1 cellular context compared by ENCODE assay signal in the genomic region with DNA sequence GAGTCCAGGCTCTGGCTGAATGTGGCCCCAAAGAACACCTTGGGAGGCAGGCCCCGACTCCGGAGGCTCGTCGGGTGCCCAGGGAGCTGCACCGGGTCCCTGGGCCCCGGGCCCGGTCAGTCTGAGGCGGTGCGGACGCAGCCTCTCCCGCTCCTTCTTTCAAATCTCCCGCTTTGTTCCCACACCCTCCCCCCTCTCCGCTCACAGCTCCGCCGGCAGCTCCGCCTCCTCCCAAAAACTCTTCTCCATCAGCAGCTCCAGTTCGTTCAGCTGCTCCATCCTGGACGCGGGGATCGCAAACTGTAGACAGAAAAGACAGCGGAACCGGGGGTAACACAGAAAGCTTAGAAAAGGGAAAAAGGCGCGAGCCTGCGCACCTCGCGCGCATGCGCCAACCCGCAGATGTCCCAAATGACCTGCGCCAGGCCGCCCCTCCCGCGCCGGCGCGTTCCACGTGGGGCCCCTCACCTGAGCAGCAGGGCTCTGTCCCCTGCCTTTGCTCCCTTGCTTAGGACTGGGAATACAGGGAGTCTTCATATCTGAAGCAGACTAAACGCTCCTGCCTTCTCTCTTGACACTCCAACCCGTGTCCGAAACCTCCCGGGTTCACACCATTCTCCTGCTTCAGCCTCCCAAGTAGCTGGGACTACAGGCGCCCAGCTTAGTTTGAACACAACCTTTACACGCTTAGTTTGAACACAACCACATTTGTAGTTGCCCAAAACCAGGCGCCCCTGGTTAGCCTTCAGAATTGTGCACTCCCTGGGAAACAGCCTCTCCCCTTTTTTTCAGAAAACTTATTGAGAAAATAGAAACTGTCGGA.
A peak's percentile ranks its signal among the peaks of the same experiment; 100 is the strongest.
TF ChIP-seq lines count a peak whose summit lies in the region.

A gene with protein sequence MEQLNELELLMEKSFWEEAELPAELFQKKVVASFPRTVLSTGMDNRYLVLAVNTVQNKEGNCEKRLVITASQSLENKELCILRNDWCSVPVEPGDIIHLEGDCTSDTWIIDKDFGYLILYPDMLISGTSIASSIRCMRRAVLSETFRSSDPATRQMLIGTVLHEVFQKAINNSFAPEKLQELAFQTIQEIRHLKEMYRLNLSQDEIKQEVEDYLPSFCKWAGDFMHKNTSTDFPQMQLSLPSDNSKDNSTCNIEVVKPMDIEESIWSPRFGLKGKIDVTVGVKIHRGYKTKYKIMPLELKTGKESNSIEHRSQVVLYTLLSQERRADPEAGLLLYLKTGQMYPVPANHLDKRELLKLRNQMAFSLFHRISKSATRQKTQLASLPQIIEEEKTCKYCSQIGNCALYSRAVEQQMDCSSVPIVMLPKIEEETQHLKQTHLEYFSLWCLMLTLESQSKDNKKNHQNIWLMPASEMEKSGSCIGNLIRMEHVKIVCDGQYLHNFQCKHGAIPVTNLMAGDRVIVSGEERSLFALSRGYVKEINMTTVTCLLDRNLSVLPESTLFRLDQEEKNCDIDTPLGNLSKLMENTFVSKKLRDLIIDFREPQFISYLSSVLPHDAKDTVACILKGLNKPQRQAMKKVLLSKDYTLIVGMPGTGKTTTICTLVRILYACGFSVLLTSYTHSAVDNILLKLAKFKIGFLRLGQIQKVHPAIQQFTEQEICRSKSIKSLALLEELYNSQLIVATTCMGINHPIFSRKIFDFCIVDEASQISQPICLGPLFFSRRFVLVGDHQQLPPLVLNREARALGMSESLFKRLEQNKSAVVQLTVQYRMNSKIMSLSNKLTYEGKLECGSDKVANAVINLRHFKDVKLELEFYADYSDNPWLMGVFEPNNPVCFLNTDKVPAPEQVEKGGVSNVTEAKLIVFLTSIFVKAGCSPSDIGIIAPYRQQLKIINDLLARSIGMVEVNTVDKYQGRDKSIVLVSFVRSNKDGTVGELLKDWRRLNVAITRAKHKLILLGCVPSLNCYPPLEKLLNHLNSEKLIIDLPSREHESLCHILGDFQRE (minus strand): TSS at position 388 of the 823 bp plus-strand sequence. CDS start 109 bp downstream, at position 279.

TF ChIP-seq in GM12878, 131 proteins besides CTCF, POLR2A, EP300 and RAD21 (continued from another document and continues in another):
- peak; percentile 5; the same call in 1 of the 2 replicates for TF ChIP-seq CREM (IDR thresholded peaks at IDR 0.05; ENCODE audit: low read depth)
- no peak for TF ChIP-seq HDAC6 (IDR thresholded peaks at IDR 0.05; ENCODE audit: unreplicated experiment)
- no peak for TF ChIP-seq ZBTB33 (IDR thresholded peaks at IDR 0.05)
- no peak for TF ChIP-seq ATF3 (IDR thresholded peaks at IDR 0.05; ENCODE audit: borderline replicate concordance, extremely low read depth, low read depth, low read length)
- TF ChIP-seq, protein P1, sequence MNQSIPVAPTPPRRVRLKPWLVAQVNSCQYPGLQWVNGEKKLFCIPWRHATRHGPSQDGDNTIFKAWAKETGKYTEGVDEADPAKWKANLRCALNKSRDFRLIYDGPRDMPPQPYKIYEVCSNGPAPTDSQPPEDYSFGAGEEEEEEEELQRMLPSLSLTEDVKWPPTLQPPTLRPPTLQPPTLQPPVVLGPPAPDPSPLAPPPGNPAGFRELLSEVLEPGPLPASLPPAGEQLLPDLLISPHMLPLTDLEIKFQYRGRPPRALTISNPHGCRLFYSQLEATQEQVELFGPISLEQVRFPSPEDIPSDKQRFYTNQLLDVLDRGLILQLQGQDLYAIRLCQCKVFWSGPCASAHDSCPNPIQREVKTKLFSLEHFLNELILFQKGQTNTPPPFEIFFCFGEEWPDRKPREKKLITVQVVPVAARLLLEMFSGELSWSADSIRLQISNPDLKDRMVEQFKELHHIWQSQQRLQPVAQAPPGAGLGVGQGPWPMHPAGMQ (IDR thresholded peaks at IDR 0.05; ENCODE audit: borderline replicate concordance): no peak
- TF ChIP-seq, protein P2, sequence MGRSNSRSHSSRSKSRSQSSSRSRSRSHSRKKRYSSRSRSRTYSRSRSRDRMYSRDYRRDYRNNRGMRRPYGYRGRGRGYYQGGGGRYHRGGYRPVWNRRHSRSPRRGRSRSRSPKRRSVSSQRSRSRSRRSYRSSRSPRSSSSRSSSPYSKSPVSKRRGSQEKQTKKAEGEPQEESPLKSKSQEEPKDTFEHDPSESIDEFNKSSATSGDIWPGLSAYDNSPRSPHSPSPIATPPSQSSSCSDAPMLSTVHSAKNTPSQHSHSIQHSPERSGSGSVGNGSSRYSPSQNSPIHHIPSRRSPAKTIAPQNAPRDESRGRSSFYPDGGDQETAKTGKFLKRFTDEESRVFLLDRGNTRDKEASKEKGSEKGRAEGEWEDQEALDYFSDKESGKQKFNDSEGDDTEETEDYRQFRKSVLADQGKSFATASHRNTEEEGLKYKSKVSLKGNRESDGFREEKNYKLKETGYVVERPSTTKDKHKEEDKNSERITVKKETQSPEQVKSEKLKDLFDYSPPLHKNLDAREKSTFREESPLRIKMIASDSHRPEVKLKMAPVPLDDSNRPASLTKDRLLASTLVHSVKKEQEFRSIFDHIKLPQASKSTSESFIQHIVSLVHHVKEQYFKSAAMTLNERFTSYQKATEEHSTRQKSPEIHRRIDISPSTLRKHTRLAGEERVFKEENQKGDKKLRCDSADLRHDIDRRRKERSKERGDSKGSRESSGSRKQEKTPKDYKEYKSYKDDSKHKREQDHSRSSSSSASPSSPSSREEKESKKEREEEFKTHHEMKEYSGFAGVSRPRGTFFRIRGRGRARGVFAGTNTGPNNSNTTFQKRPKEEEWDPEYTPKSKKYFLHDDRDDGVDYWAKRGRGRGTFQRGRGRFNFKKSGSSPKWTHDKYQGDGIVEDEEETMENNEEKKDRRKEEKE (IDR thresholded peaks at IDR 0.05): no peak
- TF ChIP-seq, protein P3, sequence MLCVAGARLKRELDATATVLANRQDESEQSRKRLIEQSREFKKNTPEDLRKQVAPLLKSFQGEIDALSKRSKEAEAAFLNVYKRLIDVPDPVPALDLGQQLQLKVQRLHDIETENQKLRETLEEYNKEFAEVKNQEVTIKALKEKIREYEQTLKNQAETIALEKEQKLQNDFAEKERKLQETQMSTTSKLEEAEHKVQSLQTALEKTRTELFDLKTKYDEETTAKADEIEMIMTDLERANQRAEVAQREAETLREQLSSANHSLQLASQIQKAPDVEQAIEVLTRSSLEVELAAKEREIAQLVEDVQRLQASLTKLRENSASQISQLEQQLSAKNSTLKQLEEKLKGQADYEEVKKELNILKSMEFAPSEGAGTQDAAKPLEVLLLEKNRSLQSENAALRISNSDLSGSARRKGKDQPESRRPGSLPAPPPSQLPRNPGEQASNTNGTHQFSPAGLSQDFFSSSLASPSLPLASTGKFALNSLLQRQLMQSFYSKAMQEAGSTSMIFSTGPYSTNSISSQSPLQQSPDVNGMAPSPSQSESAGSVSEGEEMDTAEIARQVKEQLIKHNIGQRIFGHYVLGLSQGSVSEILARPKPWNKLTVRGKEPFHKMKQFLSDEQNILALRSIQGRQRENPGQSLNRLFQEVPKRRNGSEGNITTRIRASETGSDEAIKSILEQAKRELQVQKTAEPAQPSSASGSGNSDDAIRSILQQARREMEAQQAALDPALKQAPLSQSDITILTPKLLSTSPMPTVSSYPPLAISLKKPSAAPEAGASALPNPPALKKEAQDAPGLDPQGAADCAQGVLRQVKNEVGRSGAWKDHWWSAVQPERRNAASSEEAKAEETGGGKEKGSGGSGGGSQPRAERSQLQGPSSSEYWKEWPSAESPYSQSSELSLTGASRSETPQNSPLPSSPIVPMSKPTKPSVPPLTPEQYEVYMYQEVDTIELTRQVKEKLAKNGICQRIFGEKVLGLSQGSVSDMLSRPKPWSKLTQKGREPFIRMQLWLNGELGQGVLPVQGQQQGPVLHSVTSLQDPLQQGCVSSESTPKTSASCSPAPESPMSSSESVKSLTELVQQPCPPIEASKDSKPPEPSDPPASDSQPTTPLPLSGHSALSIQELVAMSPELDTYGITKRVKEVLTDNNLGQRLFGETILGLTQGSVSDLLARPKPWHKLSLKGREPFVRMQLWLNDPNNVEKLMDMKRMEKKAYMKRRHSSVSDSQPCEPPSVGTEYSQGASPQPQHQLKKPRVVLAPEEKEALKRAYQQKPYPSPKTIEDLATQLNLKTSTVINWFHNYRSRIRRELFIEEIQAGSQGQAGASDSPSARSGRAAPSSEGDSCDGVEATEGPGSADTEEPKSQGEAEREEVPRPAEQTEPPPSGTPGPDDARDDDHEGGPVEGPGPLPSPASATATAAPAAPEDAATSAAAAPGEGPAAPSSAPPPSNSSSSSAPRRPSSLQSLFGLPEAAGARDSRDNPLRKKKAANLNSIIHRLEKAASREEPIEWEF (IDR thresholded peaks at IDR 0.05; ENCODE audit: insufficient replicate concordance, low read depth, low read length): no peak
- no peak for TF ChIP-seq ETV6 (conservative IDR thresholded peaks at IDR 0.05 in 1 of 2, IDR thresholded peaks at IDR 0.05 in 1 of 2; ENCODE audit: borderline replicate concordance in 1 of 2, low read depth in 1 of 2)
- TF ChIP-seq MTA3 (IDR thresholded peaks at IDR 0.05; ENCODE audit: borderline replicate concordance, low read length): no peak
- TF ChIP-seq NBN (IDR thresholded peaks at IDR 0.05): 0 out of 2 replicates have a peak, but pooled peaks have one; percentile 43
- TF ChIP-seq CHD4 (IDR thresholded peaks at IDR 0.05): no peak
- no peak for TF ChIP-seq FOXK2 (IDR thresholded peaks at IDR 0.05)
- no peak for TF ChIP-seq CBX3 (IDR thresholded peaks at IDR 0.05; ENCODE audit: borderline replicate concordance, low read depth)
- TF ChIP-seq CHD2 (IDR thresholded peaks at IDR 0.05; ENCODE audit: borderline replicate concordance, low read depth, low read length): peak; percentile 67; the same call in 1 of the 2 replicates
- TF ChIP-seq NFYA (IDR thresholded peaks at IDR 0.05; ENCODE audit: borderline replicate concordance, low read depth, low read length): no peak
- peak; percentile 81 for TF ChIP-seq MAX (IDR thresholded peaks at IDR 0.05; ENCODE audit: low read depth, low read length)
- no peak for TF ChIP-seq PBX3 (IDR thresholded peaks at IDR 0.05; ENCODE audit: insufficient replicate concordance, low read depth, low read length)
- TF ChIP-seq HDGF (IDR thresholded peaks at IDR 0.05): no peak
- no peak for TF ChIP-seq RUNX3 (IDR thresholded peaks at IDR 0.05; ENCODE audit: low read length)
- TF ChIP-seq ASH2L (IDR thresholded peaks at IDR 0.05; ENCODE audit: borderline replicate concordance, low read depth): no peak
- no peak for TF ChIP-seq RFX5 (IDR thresholded peaks at IDR 0.05; ENCODE audit: low read depth, low read length)
- TF ChIP-seq TCF12 (IDR thresholded peaks at IDR 0.05; ENCODE audit: low read depth, low read length): no peak
- no peak for TF ChIP-seq SIX5 (IDR thresholded peaks at IDR 0.05; ENCODE audit: low read depth, low read length, severe bottlenecking)
- TF ChIP-seq ATF7 (IDR thresholded peaks at IDR 0.05; ENCODE audit: low read depth): no peak
- TF ChIP-seq TAF1 (IDR thresholded peaks at IDR 0.05; ENCODE audit: borderline replicate concordance, low read depth, low read length): peak; percentile 61; the same call in 1 of the 2 replicates
- TF ChIP-seq SP1 (IDR thresholded peaks at IDR 0.05; ENCODE audit: low read depth, low read length): no peak
- TF ChIP-seq POLR2AphosphoS2 (IDR thresholded peaks at IDR 0.05; ENCODE audit: low read depth, low read length): no peak
- TF ChIP-seq PML (IDR thresholded peaks at IDR 0.05; ENCODE audit: low read length): peak; percentile 63; the same call in 1 of the 2 replicates
- no peak for TF ChIP-seq PAX8 (IDR thresholded peaks at IDR 0.05)
- TF ChIP-seq RAD51 (IDR thresholded peaks at IDR 0.05): peak; percentile 46; the same call in 1 of the 2 replicates
- TF ChIP-seq HDAC2 (IDR thresholded peaks at IDR 0.05): no peak; the same call in 1 of the 2 replicates
- no peak for TF ChIP-seq STAT1 (conservative IDR thresholded peaks at IDR 0.05)
- TF ChIP-seq, protein P4, sequence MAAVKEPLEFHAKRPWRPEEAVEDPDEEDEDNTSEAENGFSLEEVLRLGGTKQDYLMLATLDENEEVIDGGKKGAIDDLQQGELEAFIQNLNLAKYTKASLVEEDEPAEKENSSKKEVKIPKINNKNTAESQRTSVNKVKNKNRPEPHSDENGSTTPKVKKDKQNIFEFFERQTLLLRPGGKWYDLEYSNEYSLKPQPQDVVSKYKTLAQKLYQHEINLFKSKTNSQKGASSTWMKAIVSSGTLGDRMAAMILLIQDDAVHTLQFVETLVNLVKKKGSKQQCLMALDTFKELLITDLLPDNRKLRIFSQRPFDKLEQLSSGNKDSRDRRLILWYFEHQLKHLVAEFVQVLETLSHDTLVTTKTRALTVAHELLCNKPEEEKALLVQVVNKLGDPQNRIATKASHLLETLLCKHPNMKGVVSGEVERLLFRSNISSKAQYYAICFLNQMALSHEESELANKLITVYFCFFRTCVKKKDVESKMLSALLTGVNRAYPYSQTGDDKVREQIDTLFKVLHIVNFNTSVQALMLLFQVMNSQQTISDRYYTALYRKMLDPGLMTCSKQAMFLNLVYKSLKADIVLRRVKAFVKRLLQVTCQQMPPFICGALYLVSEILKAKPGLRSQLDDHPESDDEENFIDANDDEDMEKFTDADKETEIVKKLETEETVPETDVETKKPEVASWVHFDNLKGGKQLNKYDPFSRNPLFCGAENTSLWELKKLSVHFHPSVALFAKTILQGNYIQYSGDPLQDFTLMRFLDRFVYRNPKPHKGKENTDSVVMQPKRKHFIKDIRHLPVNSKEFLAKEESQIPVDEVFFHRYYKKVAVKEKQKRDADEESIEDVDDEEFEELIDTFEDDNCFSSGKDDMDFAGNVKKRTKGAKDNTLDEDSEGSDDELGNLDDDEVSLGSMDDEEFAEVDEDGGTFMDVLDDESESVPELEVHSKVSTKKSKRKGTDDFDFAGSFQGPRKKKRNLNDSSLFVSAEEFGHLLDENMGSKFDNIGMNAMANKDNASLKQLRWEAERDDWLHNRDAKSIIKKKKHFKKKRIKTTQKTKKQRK (IDR thresholded peaks at IDR 0.05; ENCODE audit: low read depth, low read length): no peak
